In genomic region chr10:61337741-61338140, GRCh38 we compare ENCODE assay signal across 14 cellular contexts.
DNase-seq lines count a peak whose midpoint lies in the region; ATAC-seq and FAIRE-seq lines count a peak whose summit lies in the region.
"Had no signal": no experiment of that assay in that cellular context is flagged by ENCODE, and none has a peak within 500 bp of the region (broad histone marks: within the 10 kb centered on the region; RNA-seq: fewer than 3 reads in every experiment).

No MANE protein-coding gene starts in this region.

- peak; percentile 83 for DNase-seq in NCI-H2171 treated with DMSO at 0.1 percent for 48 hours (lab: John Stamatoyannopoulos, UW)
- DNase-seq in NCI-H2171 (lab: John Stamatoyannopoulos, UW) = no peak
- peak; percentile 57 for DNase-seq in fibroblast of the conjunctiva (ENCODE audit: low read depth)
- no peak for DNase-seq in T1000 (lab: John Stamatoyannopoulos, UW)
- DNase-seq in frontal cortex (ENCODE audit: low spot score in 2 of 2) = no peak
- DNase-seq in sciatic nerve (ENCODE audit: low spot score) = no peak
- DNase-seq: 8988T; CD4-positive, alpha-beta memory T cell; DMS53; DND-41; EL had no signal

- intact Hi-C loops in sciatic nerve (cut with DNase I) = no loop called here

- ATAC-seq in sciatic nerve = no peak
- ATAC-seq: GM12878 had no signal

- FAIRE-seq in endometrium (lab: Jason Lieb, UNC) (peak; percentile 12), frontal cortex (lab: Jason Lieb, UNC) (no peak)
- FAIRE-seq: GM12878, H1 had no signal

Comparison
In these comparisons a context has a peak if more than half of its experiments do, and no peak if none do; other contexts are left out.
1. DNase-seq: peak in NCI-H2171 treated with DMSO at 0.1 percent for 48 hours (single experiment) and fibroblast of the conjunctiva (single experiment); none in NCI-H2171 (single experiment), T1000 (single experiment), frontal cortex (0 of 2) and sciatic nerve (single experiment).